Comparison of ENCODE assay signal across 8 cellular contexts in genomic region chr14:102591372-102591943, GRCh38. TPM values are rescaled to one million over a fixed set of nuclear protein-coding genes. Genes with fewer than 3 reads are reported as not detected.
DNase-seq lines count a peak whose midpoint lies in the region; ATAC-seq and TF ChIP-seq lines count a peak whose summit lies in the region.

No MANE protein-coding gene starts in this region.

- DNase-seq in COR-L47 (lab: John Stamatoyannopoulos, UW) (peak; percentile 44), cerebellar cortex (ENCODE audit: low spot score) (peak; percentile 54), left lung (peak; percentile 50 to 80), amniotic stem cell (lab: John Stamatoyannopoulos, UW) (no peak), hippocampal formation (lab: John Stamatoyannopoulos, UW) (no peak)
- DNase-seq in stimulated activated CD8-positive, alpha-beta memory T cell treated with anti-CD3 and anti-CD28 coated beads, Interleukin-4, amount 100 ng/mL, for 48 hours: peak; percentile 52

- peak; percentile 4 for ATAC-seq in HG02763 (IDR thresholded peaks at IDR 0.05; ENCODE audit: unreplicated experiment)
- ATAC-seq in SK-N-SH treated with all-trans-retinoic acid at 6 μM for 48 hours: peak; percentile 20
- ATAC-seq in left lung: peak; percentile 4

- intact Hi-C loops in left lung (cut with DNase I): no loop called here

- no peaks in the 10 kb centered on the region for H3K36me3 ChIP-seq in left lung

- peaks cover 12 to 36% of the 10 kb centered on the region in 2 donors for H3K4me1 ChIP-seq in left lung

- no peaks in the 10 kb centered on the region for H3K9me3 ChIP-seq in left lung

- no peak for TF ChIP-seq CTCF in left lung (IDR thresholded peaks at IDR 0.05)

- H3K27me3 ChIP-seq in left lung: no peaks in the 10 kb centered on the region

- peak overlapping the region; percentile 94 to 96 for H3K27ac ChIP-seq in left lung

- peak overlapping the region; percentile 75 to 84 for H3K4me3 ChIP-seq in left lung

TF ChIP-seq in SK-N-SH treated with all-trans-retinoic acid at 6 μM for 48 hours, 23 proteins besides CTCF, POLR2A, EP300 and RAD21:
- TF ChIP-seq POU6F1 (CRISPR knock-in tag; IDR thresholded peaks at IDR 0.05; ENCODE audit: borderline replicate concordance, low read depth): no peak
- no peak for TF ChIP-seq TCF4 (CRISPR knock-in tag; IDR thresholded peaks at IDR 0.05; ENCODE audit: borderline replicate concordance)
- no peak for TF ChIP-seq ESRRG (CRISPR knock-in tag; IDR thresholded peaks at IDR 0.05)
- no peak for TF ChIP-seq ZFP3 (CRISPR knock-in tag; IDR thresholded peaks at IDR 0.05)
- TF ChIP-seq RARB (CRISPR knock-in tag; IDR thresholded peaks at IDR 0.05): no peak
- TF ChIP-seq BACH2 (CRISPR knock-in tag; IDR thresholded peaks at IDR 0.05; ENCODE audit: borderline replicate concordance): no peak
- TF ChIP-seq ZNF70 (CRISPR knock-in tag; IDR thresholded peaks at IDR 0.05): no peak
- no peak for TF ChIP-seq ZNF565 (CRISPR knock-in tag; conservative IDR thresholded peaks at IDR 0.05; ENCODE audit: low read depth)
- TF ChIP-seq ZC3H10 (CRISPR knock-in tag; IDR thresholded peaks at IDR 0.05): no peak
- TF ChIP-seq TSHZ2 (CRISPR knock-in tag; IDR thresholded peaks at IDR 0.05): no peak
- no peak for TF ChIP-seq TOX (CRISPR knock-in tag; IDR thresholded peaks at IDR 0.05; ENCODE audit: borderline replicate concordance)

RNA-seq across cellular contexts. Expression of gene RCOR1, which starts 1.0 kb away (rescaled TPM):
- 10 to 100 TPM; 33.2 to 38.3 TPM for total RNA-seq in left lung

Comparison
In these comparisons a context has a peak if more than half of its experiments do, and no peak if none do; other contexts are left out.
1. DNase-seq: peak in COR-L47 (single experiment), cerebellar cortex (single experiment), left lung (2 of 2) and stimulated activated CD8-positive, alpha-beta memory T cell treated with anti-CD3 and anti-CD28 coated beads, Interleukin-4, amount 100 ng/mL, for 48 hours (single experiment); none in amniotic stem cell (single experiment) and hippocampal formation (0 of 2).
2. Peak in every context shown above with its lines, with median percentiles within 50 percentile points of each other: ATAC-seq.